ENCODE assay signal across 24 cellular contexts in genomic region chr16:86877108-86877507, GRCh38.
"Had no signal": no experiment of that assay in that cellular context is flagged by ENCODE, and none has a peak within 500 bp of the region (broad histone marks: within the 10 kb centered on the region; RNA-seq: fewer than 3 reads in every experiment).

No MANE protein-coding gene starts in this region.

- H3K36me3 ChIP-seq: SJCRH30 had no signal

- H3K27ac ChIP-seq: HL-60, KMS-11, RWPE1, SK-N-MC had no signal

- H3K9me3 ChIP-seq: SJCRH30 had no signal

- H3K4me2 ChIP-seq: KMS-11 had no signal

- H3K4me3 ChIP-seq: K562, SJCRH30, SK-N-MC had no signal

- ATAC-seq: K562, Panc1, Right ventricle myocardium inferior had no signal

- DNase-seq: Kasumi-1, MM.1S, NCI-H1048, NCI-H1105, NCI-H1417, NCI-H1436 treated with DMSO at 0.1 percent for 48 hours, NCI-H1694, NCI-H187 treated with DMSO at 0.1 percent for 48 hours, NCI-H2029 treated with DMSO at 0.1 percent for 48 hours, NCI-H2171 treated with DMSO at 0.1 percent for 48 hours, NCI-H345, NCI-H510A, NCI-H524 treated with DMSO at 0.1 percent for 48 hours, NCI-H69, NCI-H774, SHP77 treated with DMSO at 0.1 percent for 48 hours, SJCRH30 had no signal

- H3K27me3 ChIP-seq: SJCRH30 had no signal
